Comparison of ENCODE assay signal across 1 cellular context in the genomic region with DNA sequence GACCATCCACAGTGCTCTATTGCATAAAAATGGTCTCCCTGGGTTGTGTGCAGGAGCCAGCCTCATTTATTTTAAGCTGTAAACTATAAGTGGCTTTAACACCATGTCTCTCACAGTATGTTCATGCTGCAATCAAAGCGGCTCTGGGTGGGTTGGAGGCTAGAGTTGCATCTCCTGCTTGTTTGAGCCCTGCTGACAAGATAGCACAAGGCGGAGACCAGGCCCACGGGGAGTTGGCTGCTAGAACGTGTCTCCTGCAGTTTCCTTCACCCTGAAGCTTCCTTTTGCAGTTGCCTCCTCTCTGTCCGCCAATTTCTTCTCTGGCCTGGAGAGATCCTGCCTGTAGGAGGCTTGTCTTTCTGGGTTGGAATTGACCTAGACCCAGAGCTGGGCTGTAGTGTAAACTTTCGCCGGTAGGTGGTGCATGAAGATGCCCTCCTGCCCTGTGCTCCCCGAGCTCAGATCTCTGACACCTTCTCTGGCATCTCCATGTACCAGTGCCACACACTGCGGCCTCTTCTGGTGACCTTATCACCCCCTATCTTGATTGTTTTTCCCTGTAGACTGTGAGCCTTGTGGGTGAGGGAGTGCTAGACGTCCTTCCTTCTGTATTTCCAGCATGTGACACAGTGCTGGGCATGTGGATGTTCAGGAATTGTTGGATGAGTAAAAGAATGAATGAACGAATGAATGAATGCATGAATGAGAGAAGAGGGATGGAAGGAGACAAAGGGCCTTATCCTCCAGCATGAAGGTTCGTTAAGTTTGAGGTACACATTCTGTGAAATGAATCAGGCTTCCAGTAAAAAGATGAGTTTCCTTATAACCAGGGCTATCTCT.
TF ChIP-seq lines count a peak whose summit lies in the region.

No MANE protein-coding gene starts in this region.

TF ChIP-seq in HepG2, 621 proteins besides CTCF, POLR2A, EP300 and RAD21 (continues in another document):
- TF ChIP-seq HES4 (CRISPR knock-in tag; IDR thresholded peaks at IDR 0.05; ENCODE audit: borderline replicate concordance), result no peak
- no peak for TF ChIP-seq ZBTB4 (CRISPR knock-in tag; IDR thresholded peaks at IDR 0.05; ENCODE audit: borderline replicate concordance)
- TF ChIP-seq, protein P1, sequence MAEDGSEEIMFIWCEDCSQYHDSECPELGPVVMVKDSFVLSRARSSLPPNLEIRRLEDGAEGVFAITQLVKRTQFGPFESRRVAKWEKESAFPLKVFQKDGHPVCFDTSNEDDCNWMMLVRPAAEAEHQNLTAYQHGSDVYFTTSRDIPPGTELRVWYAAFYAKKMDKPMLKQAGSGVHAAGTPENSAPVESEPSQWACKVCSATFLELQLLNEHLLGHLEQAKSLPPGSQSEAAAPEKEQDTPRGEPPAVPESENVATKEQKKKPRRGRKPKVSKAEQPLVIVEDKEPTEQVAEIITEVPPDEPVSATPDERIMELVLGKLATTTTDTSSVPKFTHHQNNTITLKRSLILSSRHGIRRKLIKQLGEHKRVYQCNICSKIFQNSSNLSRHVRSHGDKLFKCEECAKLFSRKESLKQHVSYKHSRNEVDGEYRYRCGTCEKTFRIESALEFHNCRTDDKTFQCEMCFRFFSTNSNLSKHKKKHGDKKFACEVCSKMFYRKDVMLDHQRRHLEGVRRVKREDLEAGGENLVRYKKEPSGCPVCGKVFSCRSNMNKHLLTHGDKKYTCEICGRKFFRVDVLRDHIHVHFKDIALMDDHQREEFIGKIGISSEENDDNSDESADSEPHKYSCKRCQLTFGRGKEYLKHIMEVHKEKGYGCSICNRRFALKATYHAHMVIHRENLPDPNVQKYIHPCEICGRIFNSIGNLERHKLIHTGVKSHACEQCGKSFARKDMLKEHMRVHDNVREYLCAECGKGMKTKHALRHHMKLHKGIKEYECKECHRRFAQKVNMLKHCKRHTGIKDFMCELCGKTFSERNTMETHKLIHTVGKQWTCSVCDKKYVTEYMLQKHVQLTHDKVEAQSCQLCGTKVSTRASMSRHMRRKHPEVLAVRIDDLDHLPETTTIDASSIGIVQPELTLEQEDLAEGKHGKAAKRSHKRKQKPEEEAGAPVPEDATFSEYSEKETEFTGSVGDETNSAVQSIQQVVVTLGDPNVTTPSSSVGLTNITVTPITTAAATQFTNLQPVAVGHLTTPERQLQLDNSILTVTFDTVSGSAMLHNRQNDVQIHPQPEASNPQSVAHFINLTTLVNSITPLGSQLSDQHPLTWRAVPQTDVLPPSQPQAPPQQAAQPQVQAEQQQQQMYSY (CRISPR knock-in tag; IDR thresholded peaks at IDR 0.05), result no peak
- no peak for TF ChIP-seq SMARCE1 (IDR thresholded peaks at IDR 0.05; ENCODE audit: borderline replicate concordance)
- TF ChIP-seq ZIK1 (CRISPR knock-in tag; IDR thresholded peaks at IDR 0.05; ENCODE audit: borderline replicate concordance, low read depth), result no peak
- TF ChIP-seq ZBTB38 (CRISPR knock-in tag; IDR thresholded peaks at IDR 0.05), result no peak
- TF ChIP-seq ZSCAN29 (CRISPR knock-in tag; conservative IDR thresholded peaks at IDR 0.05), result no peak
- no peak for TF ChIP-seq ZNF772 (CRISPR knock-in tag; IDR thresholded peaks at IDR 0.05)
- no peak for TF ChIP-seq CREM (IDR thresholded peaks at IDR 0.05)
- TF ChIP-seq CREM (CRISPR knock-in tag; IDR thresholded peaks at IDR 0.05), result no peak
- TF ChIP-seq, protein P2, sequence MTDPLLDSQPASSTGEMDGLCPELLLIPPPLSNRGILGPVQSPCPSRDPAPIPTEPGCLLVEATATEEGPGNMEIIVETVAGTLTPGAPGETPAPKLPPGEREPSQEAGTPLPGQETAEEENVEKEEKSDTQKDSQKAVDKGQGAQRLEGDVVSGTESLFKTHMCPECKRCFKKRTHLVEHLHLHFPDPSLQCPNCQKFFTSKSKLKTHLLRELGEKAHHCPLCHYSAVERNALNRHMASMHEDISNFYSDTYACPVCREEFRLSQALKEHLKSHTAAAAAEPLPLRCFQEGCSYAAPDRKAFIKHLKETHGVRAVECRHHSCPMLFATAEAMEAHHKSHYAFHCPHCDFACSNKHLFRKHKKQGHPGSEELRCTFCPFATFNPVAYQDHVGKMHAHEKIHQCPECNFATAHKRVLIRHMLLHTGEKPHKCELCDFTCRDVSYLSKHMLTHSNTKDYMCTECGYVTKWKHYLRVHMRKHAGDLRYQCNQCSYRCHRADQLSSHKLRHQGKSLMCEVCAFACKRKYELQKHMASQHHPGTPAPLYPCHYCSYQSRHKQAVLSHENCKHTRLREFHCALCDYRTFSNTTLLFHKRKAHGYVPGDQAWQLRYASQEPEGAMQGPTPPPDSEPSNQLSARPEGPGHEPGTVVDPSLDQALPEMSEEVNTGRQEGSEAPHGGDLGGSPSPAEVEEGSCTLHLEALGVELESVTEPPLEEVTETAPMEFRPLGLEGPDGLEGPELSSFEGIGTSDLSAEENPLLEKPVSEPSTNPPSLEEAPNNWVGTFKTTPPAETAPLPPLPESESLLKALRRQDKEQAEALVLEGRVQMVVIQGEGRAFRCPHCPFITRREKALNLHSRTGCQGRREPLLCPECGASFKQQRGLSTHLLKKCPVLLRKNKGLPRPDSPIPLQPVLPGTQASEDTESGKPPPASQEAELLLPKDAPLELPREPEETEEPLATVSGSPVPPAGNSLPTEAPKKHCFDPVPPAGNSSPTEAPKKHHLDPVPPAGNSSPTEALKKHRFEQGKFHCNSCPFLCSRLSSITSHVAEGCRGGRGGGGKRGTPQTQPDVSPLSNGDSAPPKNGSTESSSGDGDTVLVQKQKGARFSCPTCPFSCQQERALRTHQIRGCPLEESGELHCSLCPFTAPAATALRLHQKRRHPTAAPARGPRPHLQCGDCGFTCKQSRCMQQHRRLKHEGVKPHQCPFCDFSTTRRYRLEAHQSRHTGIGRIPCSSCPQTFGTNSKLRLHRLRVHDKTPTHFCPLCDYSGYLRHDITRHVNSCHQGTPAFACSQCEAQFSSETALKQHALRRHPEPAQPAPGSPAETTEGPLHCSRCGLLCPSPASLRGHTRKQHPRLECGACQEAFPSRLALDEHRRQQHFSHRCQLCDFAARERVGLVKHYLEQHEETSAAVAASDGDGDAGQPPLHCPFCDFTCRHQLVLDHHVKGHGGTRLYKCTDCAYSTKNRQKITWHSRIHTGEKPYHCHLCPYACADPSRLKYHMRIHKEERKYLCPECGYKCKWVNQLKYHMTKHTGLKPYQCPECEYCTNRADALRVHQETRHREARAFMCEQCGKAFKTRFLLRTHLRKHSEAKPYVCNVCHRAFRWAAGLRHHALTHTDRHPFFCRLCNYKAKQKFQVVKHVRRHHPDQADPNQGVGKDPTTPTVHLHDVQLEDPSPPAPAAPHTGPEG (CRISPR knock-in tag; IDR thresholded peaks at IDR 0.05), result no peak
- TF ChIP-seq ZNF720 (CRISPR knock-in tag; IDR thresholded peaks at IDR 0.05), result no peak
- TF ChIP-seq KDM3A (CRISPR knock-in tag; IDR thresholded peaks at IDR 0.05; ENCODE audit: low read depth), result no peak
- TF ChIP-seq CSRNP2 (CRISPR knock-in tag; conservative IDR thresholded peaks at IDR 0.05; ENCODE audit: low read depth), result no peak
- TF ChIP-seq ZSCAN30 (CRISPR knock-in tag; IDR thresholded peaks at IDR 0.05), result no peak
- no peak for TF ChIP-seq ZNF383 (CRISPR knock-in tag; IDR thresholded peaks at IDR 0.05; ENCODE audit: borderline replicate concordance)
- TF ChIP-seq MBD4 (IDR thresholded peaks at IDR 0.05; ENCODE audit: borderline replicate concordance, low read length), result no peak
- peak; percentile 72 for TF ChIP-seq TEAD3 (CRISPR knock-in tag; optimal IDR thresholded peaks at IDR 0.05; ENCODE audit: borderline replicate concordance)
- TF ChIP-seq, protein P3, sequence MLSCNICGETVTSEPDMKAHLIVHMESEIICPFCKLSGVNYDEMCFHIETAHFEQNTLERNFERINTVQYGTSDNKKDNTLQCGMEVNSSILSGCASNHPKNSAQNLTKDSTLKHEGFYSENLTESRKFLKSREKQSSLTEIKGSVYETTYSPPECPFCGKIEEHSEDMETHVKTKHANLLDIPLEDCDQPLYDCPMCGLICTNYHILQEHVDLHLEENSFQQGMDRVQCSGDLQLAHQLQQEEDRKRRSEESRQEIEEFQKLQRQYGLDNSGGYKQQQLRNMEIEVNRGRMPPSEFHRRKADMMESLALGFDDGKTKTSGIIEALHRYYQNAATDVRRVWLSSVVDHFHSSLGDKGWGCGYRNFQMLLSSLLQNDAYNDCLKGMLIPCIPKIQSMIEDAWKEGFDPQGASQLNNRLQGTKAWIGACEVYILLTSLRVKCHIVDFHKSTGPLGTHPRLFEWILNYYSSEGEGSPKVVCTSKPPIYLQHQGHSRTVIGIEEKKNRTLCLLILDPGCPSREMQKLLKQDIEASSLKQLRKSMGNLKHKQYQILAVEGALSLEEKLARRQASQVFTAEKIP (CRISPR knock-in tag; IDR thresholded peaks at IDR 0.05; ENCODE audit: borderline replicate concordance), result no peak
- TF ChIP-seq ZNF660 (CRISPR knock-in tag; IDR thresholded peaks at IDR 0.05; ENCODE audit: borderline replicate concordance, low read depth), result no peak
- TF ChIP-seq NPAS2 (CRISPR knock-in tag; IDR thresholded peaks at IDR 0.05; ENCODE audit: borderline replicate concordance), result no peak
- TF ChIP-seq ZNF646 (CRISPR knock-in tag; IDR thresholded peaks at IDR 0.05), result no peak
- TF ChIP-seq TEAD2 (CRISPR knock-in tag; IDR thresholded peaks at IDR 0.05), result no peak
- TF ChIP-seq FIP1L1 (IDR thresholded peaks at IDR 0.05; ENCODE audit: borderline replicate concordance, insufficient read depth, low read depth, low read length), result no peak
- TF ChIP-seq TAF1 (CRISPR knock-in tag; IDR thresholded peaks at IDR 0.05), result no peak
- no peak for TF ChIP-seq ZNF780A (CRISPR knock-in tag; IDR thresholded peaks at IDR 0.05)
- TF ChIP-seq ZNF7 (CRISPR knock-in tag; IDR thresholded peaks at IDR 0.05), result no peak
- no peak for TF ChIP-seq PLRG1 (conservative IDR thresholded peaks at IDR 0.05)
- no peak for TF ChIP-seq YEATS4 (CRISPR knock-in tag; IDR thresholded peaks at IDR 0.05; ENCODE audit: borderline replicate concordance)
- TF ChIP-seq ZNF121 (CRISPR knock-in tag; IDR thresholded peaks at IDR 0.05), result no peak
- TF ChIP-seq SIX4 (CRISPR knock-in tag; IDR thresholded peaks at IDR 0.05), result no peak
- TF ChIP-seq ZNF136 (CRISPR knock-in tag; IDR thresholded peaks at IDR 0.05; ENCODE audit: low read depth), result no peak
